14 cellular contexts compared by ENCODE assay signal in the genomic region with DNA sequence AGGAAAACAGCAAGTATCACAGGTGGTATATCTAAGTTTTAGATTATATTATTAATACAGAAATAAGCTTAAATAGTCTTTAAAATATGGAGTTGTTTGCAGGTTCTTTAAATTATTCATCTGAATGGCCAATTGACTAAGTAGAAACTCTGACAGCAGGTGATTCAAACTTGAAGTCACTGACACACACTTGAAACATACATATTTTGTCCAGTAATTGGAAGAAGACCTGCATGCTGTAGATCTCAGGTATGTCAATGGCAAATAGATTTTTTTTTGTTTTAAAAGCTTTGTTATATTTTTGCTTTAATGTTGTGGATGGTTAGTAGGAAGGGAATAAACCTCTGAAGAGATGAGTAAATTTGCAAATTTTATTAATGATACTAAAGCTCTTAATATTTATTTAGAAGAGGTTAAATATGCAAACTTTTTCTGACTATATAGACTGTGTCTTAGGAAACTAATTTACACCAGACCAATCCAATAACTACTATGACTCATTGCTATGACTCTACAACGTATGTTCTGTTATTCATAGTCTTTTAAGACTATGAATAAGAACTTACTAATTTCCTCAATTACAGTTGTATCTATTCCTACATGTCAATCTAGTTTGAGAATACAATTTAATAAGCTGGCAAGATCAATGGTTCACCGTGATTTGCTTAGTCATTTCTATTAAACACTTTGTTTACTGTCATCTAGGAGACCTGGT. TPM values are rescaled to one million over a fixed set of nuclear protein-coding genes. Genes with fewer than 3 reads are reported as not detected.
"Had no signal": no experiment of that assay in that cellular context is flagged by ENCODE, and none has a peak within 500 bp of the region (broad histone marks: within the 10 kb centered on the region; RNA-seq: fewer than 3 reads in every experiment).

No MANE protein-coding gene starts in this region.

- H3K4me1 ChIP-seq: adrenal gland, colonic mucosa, left lung, pancreas, thyroid gland had no signal

- H3K9me3 Mint-ChIP-seq: activated CD4-positive, alpha-beta memory T cell treated with anti-CD3 and anti-CD28 coated beads, Interleukin-2, amount 10 ng/mL, durations not matched to agents 7 days and 5 days; memory B cell had no signal

- DNase-seq: activated CD4-positive, alpha-beta memory T cell treated with anti-CD3 and anti-CD28 coated beads, Interleukin-2, amount 10 ng/mL, durations not matched to agents 7 days and 5 days; activated effector memory CD4-positive, alpha-beta T cell treated with Interleukin-2 at 50 U/mL for 16 hours; activated T-cell treated with anti-CD3 and anti-CD28 coated beads, Interleukin-2, amount 50 U/mL, for 4 hours; adrenal gland; central memory CD4-positive, alpha-beta T cell; colonic mucosa; left lung; naive thymus-derived CD8-positive, alpha-beta T cell; pancreas; stimulated activated CD4-positive, alpha-beta T cell treated with anti-CD3 and anti-CD28 coated beads, Interleukin-1b, Interleukin-23, amount 100 ng/mL, for 48 hours; thyroid gland; WERI-Rb-1 had no signal

- H3K27me3 ChIP-seq: adrenal gland, colonic mucosa, left lung, pancreas, thyroid gland had no signal

- H3K36me3 ChIP-seq: adrenal gland, colonic mucosa, left lung, pancreas, thyroid gland, WERI-Rb-1 had no signal

- H3K27ac Mint-ChIP-seq: activated CD4-positive, alpha-beta memory T cell treated with anti-CD3 and anti-CD28 coated beads, Interleukin-2, amount 10 ng/mL, durations not matched to agents 7 days and 5 days; activated naive CD4-positive, alpha-beta T cell treated with anti-CD3 and anti-CD28 coated beads, Interleukin-2, amount 50 U/mL, for 24 hours; memory B cell; naive thymus-derived CD8-positive, alpha-beta T cell had no signal

- H3K4me3 ChIP-seq: adrenal gland, colonic mucosa, left lung, pancreas, thyroid gland had no signal

- ATAC-seq: activated T-cell treated with anti-CD3 and anti-CD28 coated beads, Interleukin-2, amount 50 U/mL, for 4 hours; left lung; naive thymus-derived CD8-positive, alpha-beta T cell; pancreas had no signal

- H3K9me3 ChIP-seq: adrenal gland, colonic mucosa, left lung, pancreas, thyroid gland had no signal

- H3K4me3 Mint-ChIP-seq: activated CD4-positive, alpha-beta memory T cell treated with anti-CD3 and anti-CD28 coated beads, Interleukin-2, amount 10 ng/mL, durations not matched to agents 7 days and 5 days; activated naive CD4-positive, alpha-beta T cell treated with anti-CD3 and anti-CD28 coated beads, Interleukin-2, amount 50 U/mL, for 24 hours; activated T-cell treated with anti-CD3 and anti-CD28 coated beads, Interleukin-2, amount 50 U/mL, for 4 hours; memory B cell; naive thymus-derived CD8-positive, alpha-beta T cell had no signal

- H3K27ac ChIP-seq: adrenal gland, colonic mucosa, left lung, pancreas, thyroid gland, WERI-Rb-1 had no signal

- H3K4me1 Mint-ChIP-seq: activated CD4-positive, alpha-beta memory T cell treated with anti-CD3 and anti-CD28 coated beads, Interleukin-2, amount 10 ng/mL, durations not matched to agents 7 days and 5 days; activated naive CD4-positive, alpha-beta T cell treated with anti-CD3 and anti-CD28 coated beads, Interleukin-2, amount 50 U/mL, for 24 hours; memory B cell; naive thymus-derived CD8-positive, alpha-beta T cell had no signal

- H3K36me3 Mint-ChIP-seq: activated naive CD4-positive, alpha-beta T cell treated with anti-CD3 and anti-CD28 coated beads, Interleukin-2, amount 50 U/mL, for 24 hours; memory B cell; naive thymus-derived CD8-positive, alpha-beta T cell had no signal

RNA-seq across cellular contexts. Expression of a gene that starts 53.9 kb away (rescaled TPM):
- total RNA-seq: naive thymus-derived CD8-positive, alpha-beta T cell had no signal
